ENCODE assay signal across 35 cellular contexts in genomic region chr20:39349240-39349639, GRCh38.
"Had no signal": no experiment of that assay in that cellular context is flagged by ENCODE, and none has a peak within 500 bp of the region (broad histone marks: within the 10 kb centered on the region; RNA-seq: fewer than 3 reads in every experiment).

No MANE protein-coding gene starts in this region.

- H3K27ac ChIP-seq: KMS-11 had no signal

- H3K9ac ChIP-seq: KMS-11 had no signal

- DNase-seq: Karpas-422, Kasumi-1, MG63, MM.1S, MV-4-11, NCI-H1048, NCI-H1092, NCI-H1092 treated with DMSO at 0.1 percent for 48 hours, NCI-H1105, NCI-H1105 treated with DMSO at 0.1 percent for 48 hours, NCI-H1417, NCI-H1417 treated with DMSO at 0.1 percent for 48 hours, NCI-H1436, NCI-H1436 treated with DMSO at 0.1 percent for 48 hours, NCI-H146, NCI-H1694, NCI-H1694 treated with DMSO at 0.1 percent for 48 hours, NCI-H187, NCI-H187 treated with DMSO at 0.1 percent for 48 hours, NCI-H1930, NCI-H2029, NCI-H2029 treated with DMSO at 0.1 percent for 48 hours, NCI-H2081, NCI-H2081 treated with DMSO at 0.1 percent for 48 hours, NCI-H2107, NCI-H2171, NCI-H2171 treated with DMSO at 0.1 percent for 48 hours, NCI-H2227 treated with DMSO at 0.1 percent for 48 hours, NCI-H226, NCI-H345, NCI-H446, NCI-H446 treated with DMSO at 0.1 percent for 48 hours, NCI-H510A, NCI-H510A treated with DMSO at 0.1 percent for 48 hours had no signal

- H3K36me3 ChIP-seq: MG63 had no signal

- H3K4me3 ChIP-seq: MG63 had no signal
